ENCODE assay signal across 9 cellular contexts in genomic region chr2:19474128-19474527, GRCh38.
DNase-seq lines count a peak whose midpoint lies in the region; ATAC-seq, FAIRE-seq and TF ChIP-seq lines count a peak whose summit lies in the region.
"Had no signal": no experiment of that assay in that cellular context is flagged by ENCODE, and none has a peak within 500 bp of the region (broad histone marks: within the 10 kb centered on the region; RNA-seq: fewer than 3 reads in every experiment).

No MANE protein-coding gene starts in this region.

- H3K4me3 ChIP-seq in HL-60 (replicated peaks; ENCODE audit: insufficient read depth, low read length) (no peak overlapping the region), H7 (ENCODE audit: insufficient read depth, low read depth, low read length) (no peak overlapping the region)

- POLR2A ChIA-PET in activated CD8-positive, alpha-beta T cell treated with anti-CD3 and anti-CD28 coated beads, Interleukin-2, amount 10 ng/mL, durations not matched to agents 7 days and 5 days (lab: Charles Lee) = no interaction called here

- CTCF ChIA-PET in activated CD8-positive, alpha-beta T cell treated with anti-CD3 and anti-CD28 coated beads, Interleukin-2, amount 10 ng/mL, durations not matched to agents 7 days and 5 days (lab: Charles Lee) = no interaction called here

- H3K27me3 Mint-ChIP-seq in activated CD8-positive, alpha-beta T cell treated with anti-CD3 and anti-CD28 coated beads, Interleukin-2, amount 10 ng/mL, durations not matched to agents 7 days and 5 days (ENCODE audit: low read depth) = peaks cover 59% of the 10 kb centered on the region

- no peak overlapping the region for H3K27ac Mint-ChIP-seq in activated CD8-positive, alpha-beta T cell treated with anti-CD3 and anti-CD28 coated beads, Interleukin-2, amount 10 ng/mL, durations not matched to agents 7 days and 5 days

- DNase-seq in GF-D8 (lab: John Stamatoyannopoulos, UW) (peak; percentile 92), HL-60 (ENCODE audit: low read depth in 1 of 2, low spot score in 1 of 2) (peak; percentile 52 to 89), inferior parietal cortex (ENCODE audit: extremely low spot score) (peak; percentile 30), H7 (no peak), NCI-H1694 (lab: John Stamatoyannopoulos, UW) (no peak), frontal cortex (ENCODE audit: low spot score in 2 of 2) (no peak)
- DNase-seq in activated CD8-positive, alpha-beta T cell treated with anti-CD3 and anti-CD28 coated beads, Interleukin-2, amount 10 ng/mL, durations not matched to agents 7 days and 5 days = peak; percentile 82

- peaks cover 1% of the 10 kb centered on the region for H3K36me3 Mint-ChIP-seq in activated CD8-positive, alpha-beta T cell treated with anti-CD3 and anti-CD28 coated beads, Interleukin-2, amount 10 ng/mL, durations not matched to agents 7 days and 5 days (ENCODE audit: low read depth)

- peak; percentile 98 for ATAC-seq in GM21526 (IDR thresholded peaks at IDR 0.05; ENCODE audit: low FRiP score, unreplicated experiment)
- peak; percentile 81 for ATAC-seq in activated CD8-positive, alpha-beta T cell treated with anti-CD3 and anti-CD28 coated beads, Interleukin-2, amount 10 ng/mL, durations not matched to agents 7 days and 5 days

- TF ChIP-seq CTCF in HL-60 (IDR thresholded peaks at IDR 0.05; ENCODE audit: insufficient read depth, low read length) = no peak

- peak overlapping the region; percentile 4 for H3K4me3 Mint-ChIP-seq in activated CD8-positive, alpha-beta T cell treated with anti-CD3 and anti-CD28 coated beads, Interleukin-2, amount 10 ng/mL, durations not matched to agents 7 days and 5 days

- FAIRE-seq in frontal cortex (lab: Jason Lieb, UNC) = no peak
- FAIRE-seq: endometrium had no signal

- H3K9me3 Mint-ChIP-seq in activated CD8-positive, alpha-beta T cell treated with anti-CD3 and anti-CD28 coated beads, Interleukin-2, amount 10 ng/mL, durations not matched to agents 7 days and 5 days (ENCODE audit: insufficient read depth) = no peaks in the 10 kb centered on the region

- peaks cover 54% of the 10 kb centered on the region for H3K27me3 ChIP-seq in HL-60 (ENCODE audit: insufficient read depth, poor library complexity, severe bottlenecking)
- H3K27me3 ChIP-seq in H7 (ENCODE audit: control insufficient read depth, insufficient read depth, low read length) = no peaks in the 10 kb centered on the region

- H3K4me1 Mint-ChIP-seq in activated CD8-positive, alpha-beta T cell treated with anti-CD3 and anti-CD28 coated beads, Interleukin-2, amount 10 ng/mL, durations not matched to agents 7 days and 5 days (ENCODE audit: low read depth) = peaks cover 15% of the 10 kb centered on the region

- no peaks in the 10 kb centered on the region for H3K36me3 ChIP-seq in H7 (replicated peaks; ENCODE audit: control insufficient read depth, insufficient read depth, low read length)

- no peak overlapping the region for H3K27ac ChIP-seq in HL-60 (replicated peaks)

Comparison
In these comparisons a context has a peak if more than half of its experiments do, and no peak if none do; other contexts are left out.
1. DNase-seq: peak in GF-D8 (single experiment), HL-60 (2 of 2), activated CD8-positive, alpha-beta T cell treated with anti-CD3 and anti-CD28 coated beads, Interleukin-2, amount 10 ng/mL, durations not matched to agents 7 days and 5 days (single experiment) and inferior parietal cortex (single experiment); none in H7 (single experiment), NCI-H1694 (single experiment) and frontal cortex (0 of 2).